In the genomic region with DNA sequence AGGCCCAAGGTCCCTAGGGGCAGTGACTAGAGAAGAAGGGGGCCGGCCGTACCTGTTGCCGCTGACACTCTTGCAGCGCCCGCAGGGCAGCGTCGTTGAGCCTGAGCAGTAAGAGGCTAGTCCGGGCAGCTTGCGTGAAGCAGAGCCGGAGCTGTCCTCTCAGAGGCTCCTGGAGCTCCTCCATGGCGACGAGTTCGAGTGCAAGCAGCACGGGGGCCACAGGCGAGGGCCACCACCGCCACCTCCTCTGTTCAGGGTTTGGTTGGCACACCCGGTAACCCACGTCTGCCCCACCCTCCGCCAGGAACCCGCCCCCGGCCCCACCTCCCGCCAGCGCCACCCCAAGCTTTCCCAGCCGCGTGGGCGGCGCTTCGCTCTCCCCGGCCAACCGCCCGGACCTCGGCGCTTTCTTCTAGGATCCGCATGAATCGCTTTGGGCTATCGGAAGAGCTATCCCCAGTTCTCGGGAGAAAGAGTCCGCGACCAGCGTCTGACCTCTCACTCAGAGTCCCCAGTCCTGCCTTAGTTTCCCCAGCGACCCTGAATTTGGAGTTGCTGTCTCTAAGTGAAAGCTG, we compare ENCODE assay signal across 8 cellular contexts. TPM values are rescaled to one million over a fixed set of nuclear protein-coding genes. Genes with fewer than 3 reads are reported as not detected.
DNase-seq lines count a peak whose midpoint lies in the region; ATAC-seq and TF ChIP-seq lines count a peak whose summit lies in the region.

A gene with protein sequence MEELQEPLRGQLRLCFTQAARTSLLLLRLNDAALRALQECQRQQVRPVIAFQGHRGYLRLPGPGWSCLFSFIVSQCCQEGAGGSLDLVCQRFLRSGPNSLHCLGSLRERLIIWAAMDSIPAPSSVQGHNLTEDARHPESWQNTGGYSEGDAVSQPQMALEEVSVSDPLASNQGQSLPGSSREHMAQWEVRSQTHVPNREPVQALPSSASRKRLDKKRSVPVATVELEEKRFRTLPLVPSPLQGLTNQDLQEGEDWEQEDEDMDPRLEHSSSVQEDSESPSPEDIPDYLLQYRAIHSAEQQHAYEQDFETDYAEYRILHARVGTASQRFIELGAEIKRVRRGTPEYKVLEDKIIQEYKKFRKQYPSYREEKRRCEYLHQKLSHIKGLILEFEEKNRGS (minus strand): TSS at position 249 of the 575 bp plus-strand sequence. CDS start 65 bp downstream, at position 184.

- H3F3A ChIP-seq in MM.1S (ENCODE audit: insufficient read depth, low read length) = peaks cover 16% of the 10 kb centered on the region; the same call in 1 of the 2 replicates

- H3K9ac ChIP-seq in MM.1S (ENCODE audit: low read length) (no peak within 1 kb of the TSS; the same call in 1 of the 2 replicates), rectal smooth muscle tissue (ENCODE audit: low read length) (peak within 1 kb of the TSS; percentile 51)

- ATAC-seq in SK-N-SH treated with all-trans-retinoic acid at 6 μM for 48 hours (peak; percentile 74), heart right ventricle (peak; percentile 80 to 91 (median 88))

- TF ChIP-seq CTCF in MM.1S (IDR thresholded peaks at IDR 0.05; ENCODE audit: low read length) (no peak), heart right ventricle (IDR thresholded peaks at IDR 0.05) (no peak)

- H3K27me3 ChIP-seq in MM.1S (replicated peaks; ENCODE audit: insufficient read depth, low read length) = peaks cover 34% of the 10 kb centered on the region
- no peaks in the 10 kb centered on the region for H3K27me3 ChIP-seq in heart right ventricle
- no peaks in the 10 kb centered on the region for H3K27me3 ChIP-seq in rectal smooth muscle tissue (ENCODE audit: control insufficient read depth, insufficient read depth, low read length)
- no peaks in the 10 kb centered on the region for H3K27me3 ChIP-seq in SJCRH30

- WGBS in heart right ventricle, 2 donors = 1% methylated on average over 41 of the region's 41 CpGs

- peak within 1 kb of the TSS; percentile 100 for H3K4me2 ChIP-seq in MM.1S (ENCODE audit: low read depth, low read length)

- H3K4me3 ChIP-seq in MM.1S (ENCODE audit: low read length) (peak within 1 kb of the TSS; percentile 60), heart right ventricle (peak within 1 kb of the TSS; percentile 47 to 94 (median 68)), rectal smooth muscle tissue (ENCODE audit: low read length) (peak within 1 kb of the TSS; percentile 80), SJCRH30 (no peak within 1 kb of the TSS)

- H3K4me1 ChIP-seq in MM.1S (ENCODE audit: low read length) (peaks cover 3% of the 10 kb centered on the region; the same call in 1 of the 2 replicates), heart right ventricle (peaks cover 4 to 27% (median 17%) of the 10 kb centered on the region in 9 donors), rectal smooth muscle tissue (ENCODE audit: control insufficient read depth, insufficient read depth, low read length) (no peaks in the 10 kb centered on the region), SJCRH30 (no peaks in the 10 kb centered on the region)

- H3K9me3 ChIP-seq in MM.1S (replicated peaks; ENCODE audit: insufficient read depth, low read length) = no peaks in the 10 kb centered on the region
- H3K9me3 ChIP-seq in heart right ventricle = no peaks in the 10 kb centered on the region
- no peaks in the 10 kb centered on the region for H3K9me3 ChIP-seq in SJCRH30 (replicated peaks)

- DNase-seq in EH (ENCODE audit: low read depth) = peak; percentile 80
- peak; percentile 45 for DNase-seq in GOT3 (lab: John Stamatoyannopoulos, UW)
- peak; percentile 52 for DNase-seq in MM.1S
- DNase-seq in activated naive CD8-positive, alpha-beta T cell treated with anti-CD3 and anti-CD28 coated beads, Interleukin-2, amount 50 U/mL, for 16 hours (ENCODE audit: low read depth, low spot score) = peak; percentile 24
- DNase-seq in heart right ventricle = peak; percentile 67 to 83
- DNase-seq in SJCRH30 = no peak

- intact Hi-C loops in heart right ventricle (cut with DNase I) = no loop called here

- H4K20me1 ChIP-seq in MM.1S (ENCODE audit: insufficient read depth, low read length) = no peaks in the 10 kb centered on the region; the same call in 1 of the 2 replicates

- no peaks in the 10 kb centered on the region for H3K79me2 ChIP-seq in MM.1S (ENCODE audit: low read length)

- no peak within 1 kb of the TSS for H3K27ac ChIP-seq in MM.1S (ENCODE audit: low read length)
- peak within 1 kb of the TSS in 9 of 10 donors; percentile 70 to 86 (median 84) for H3K27ac ChIP-seq in heart right ventricle
- peak within 1 kb of the TSS; percentile 74 for H3K27ac ChIP-seq in rectal smooth muscle tissue (ENCODE audit: low read depth, low read length)
- H3K27ac ChIP-seq in SJCRH30 = no peak within 1 kb of the TSS

- H2AFZ ChIP-seq in MM.1S (ENCODE audit: low read length) = peak within 1 kb of the TSS; percentile 83

- H3K9me2 ChIP-seq in MM.1S (replicated peaks; ENCODE audit: insufficient read depth, low read length) = no peaks in the 10 kb centered on the region

- H3K36me3 ChIP-seq in MM.1S (replicated peaks; ENCODE audit: insufficient read depth, low read length) (peaks cover 4% of the 10 kb centered on the region), heart right ventricle (peaks cover 0 to 26% (median 20%) of the 10 kb centered on the region in 9 donors), rectal smooth muscle tissue (ENCODE audit: control insufficient read depth, insufficient read depth, low read length) (peaks cover 8% of the 10 kb centered on the region), SJCRH30 (peaks cover 15% of the 10 kb centered on the region)

TF ChIP-seq in SK-N-SH treated with all-trans-retinoic acid at 6 μM for 48 hours, 23 proteins besides CTCF, POLR2A, EP300 and RAD21:
- TF ChIP-seq, protein P1, sequence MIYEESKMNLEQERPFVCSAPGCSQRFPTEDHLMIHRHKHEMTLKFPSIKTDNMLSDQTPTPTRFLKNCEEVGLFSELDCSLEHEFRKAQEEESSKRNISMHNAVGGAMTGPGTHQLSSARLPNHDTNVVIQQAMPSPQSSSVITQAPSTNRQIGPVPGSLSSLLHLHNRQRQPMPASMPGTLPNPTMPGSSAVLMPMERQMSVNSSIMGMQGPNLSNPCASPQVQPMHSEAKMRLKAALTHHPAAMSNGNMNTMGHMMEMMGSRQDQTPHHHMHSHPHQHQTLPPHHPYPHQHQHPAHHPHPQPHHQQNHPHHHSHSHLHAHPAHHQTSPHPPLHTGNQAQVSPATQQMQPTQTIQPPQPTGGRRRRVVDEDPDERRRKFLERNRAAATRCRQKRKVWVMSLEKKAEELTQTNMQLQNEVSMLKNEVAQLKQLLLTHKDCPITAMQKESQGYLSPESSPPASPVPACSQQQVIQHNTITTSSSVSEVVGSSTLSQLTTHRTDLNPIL (CRISPR knock-in tag; IDR thresholded peaks at IDR 0.05; ENCODE audit: low read depth) = no peak
- no peak for TF ChIP-seq PATZ1 (CRISPR knock-in tag; IDR thresholded peaks at IDR 0.05; ENCODE audit: borderline replicate concordance)
- no peak for TF ChIP-seq ZC3H10 (CRISPR knock-in tag; IDR thresholded peaks at IDR 0.05)
- no peak for TF ChIP-seq ARNTL (CRISPR knock-in tag; IDR thresholded peaks at IDR 0.05; ENCODE audit: borderline replicate concordance, low read depth)
- no peak for TF ChIP-seq BACH2 (CRISPR knock-in tag; IDR thresholded peaks at IDR 0.05; ENCODE audit: borderline replicate concordance)
- TF ChIP-seq SNAI2 (CRISPR knock-in tag; IDR thresholded peaks at IDR 0.05) = no peak
- TF ChIP-seq ZFP30 (CRISPR knock-in tag; IDR thresholded peaks at IDR 0.05) = no peak
- no peak for TF ChIP-seq TOX (CRISPR knock-in tag; IDR thresholded peaks at IDR 0.05; ENCODE audit: borderline replicate concordance)
- TF ChIP-seq POU6F1 (CRISPR knock-in tag; IDR thresholded peaks at IDR 0.05; ENCODE audit: borderline replicate concordance, low read depth) = no peak
- TF ChIP-seq ZFP3 (CRISPR knock-in tag; IDR thresholded peaks at IDR 0.05) = no peak
- TF ChIP-seq ZNF8 (CRISPR knock-in tag; IDR thresholded peaks at IDR 0.05) = no peak

RNA-seq across cellular contexts. Expression of the gene that starts here (rescaled TPM):
- total RNA-seq in heart right ventricle = 1 to 10 TPM in 3 of 10 donors, under 1 TPM in 7; 0.25 to 1.6 (median 0.84) TPM
- polyA plus RNA-seq in heart right ventricle = 1 to 10 TPM in 1 of 2 donors, under 1 TPM in 1; 0.84 to 1.2 TPM
- not detected in 2 replicates for total RNA-seq in SJCRH30 (2014; rRNA removed; shearing (Covaris generic))

Comparison
In these comparisons a context has a peak if more than half of its experiments do, and no peak if none do; other contexts are left out.
1. DNase-seq: peak in EH (single experiment), GOT3 (single experiment), MM.1S (single experiment), activated naive CD8-positive, alpha-beta T cell treated with anti-CD3 and anti-CD28 coated beads, Interleukin-2, amount 50 U/mL, for 16 hours (single experiment) and heart right ventricle (2 of 2); none in SJCRH30 (0 of 2).
2. H3K27ac ChIP-seq: peak in heart right ventricle (9 of 10) and rectal smooth muscle tissue (single experiment); none in MM.1S (single experiment) and SJCRH30 (single experiment).